ENCODE assay signal across 8 cellular contexts in genomic region chr12:16605666-16606116, GRCh38. TPM values are rescaled to one million over a fixed set of nuclear protein-coding genes. Genes with fewer than 3 reads are reported as not detected.
A peak's percentile ranks its signal among the peaks of the same experiment; 100 is the strongest.
DNase-seq lines count a peak whose midpoint lies in the region; ATAC-seq and TF ChIP-seq lines count a peak whose summit lies in the region.

No MANE protein-coding gene starts in this region.

- dilution Hi-C loops in mammary epithelial cell (cut with HindIII; ENCODE audit: low sequenced_read_pairs): no loop called here

- H3K36me3 Mint-ChIP-seq in activated naive CD4-positive, alpha-beta T cell treated with anti-CD3 and anti-CD28 coated beads for 36 hours (ENCODE audit: low read depth): peaks cover 2% of the 10 kb centered on the region

- no peak overlapping the region for H3K4me3 Mint-ChIP-seq in activated naive CD4-positive, alpha-beta T cell treated with anti-CD3 and anti-CD28 coated beads for 36 hours

- H3K4me1 ChIP-seq in mammary epithelial cell (ENCODE audit: insufficient read depth, low read length): peaks cover 11% of the 10 kb centered on the region
- H3K4me1 ChIP-seq in lower lobe of right lung: no peaks in the 10 kb centered on the region

- H3K36me3 ChIP-seq in mammary epithelial cell (ENCODE audit: insufficient read depth, low read length): no peaks in the 10 kb centered on the region
- H3K36me3 ChIP-seq in lower lobe of right lung: no peaks in the 10 kb centered on the region

- WGBS in mammary epithelial cell (ENCODE audit: low coverage, missing lambda C conversion rate): 3% methylated on average over 13 of the region's 23 CpGs

- H3K4me3 ChIP-seq in mammary epithelial cell (replicated peaks in 1 of 3; ENCODE audit: insufficient read depth in 1 of 3, low read depth in 2 of 3, low read length in 3 of 3) (peak overlapping the region; percentile 55 to 59 (median 57)), lower lobe of right lung (peak overlapping the region; percentile 56)

- intact Hi-C loops in mammary epithelial cell (cut with micrococcal nuclease) (no loop called here), lower lobe of right lung (cut with DNase I) (no loop called here)
- intact Hi-C loops in activated naive CD4-positive, alpha-beta T cell treated with anti-CD3 and anti-CD28 coated beads for 36 hours (cut with micrococcal nuclease): no loop called here

- in situ Hi-C loops in mammary epithelial cell (cut with MboI; ENCODE audit: low sequenced_read_pairs in 2 of 2): no loop called here

- CTCF ChIA-PET in GM10248 (lab: Yijun Ruan, JAX) (interaction anchor here (1.0 to 1.6 kb wide), 2 partner anchors 8 to 9 kb away, joined by 3 to 5 read pairs; no protein-coding TSS in a partner anchor), mammary epithelial cell (lab: Charles Lee; ENCODE audit: low non-redundant PET) (no interaction called here)
- CTCF ChIA-PET in activated naive CD4-positive, alpha-beta T cell treated with anti-CD3 and anti-CD28 coated beads for 36 hours (lab: Charles Lee): no interaction called here

- peak overlapping the region; percentile 91 for H3K4me2 ChIP-seq in mammary epithelial cell (ENCODE audit: insufficient read depth, low read depth, low read length)

- H3K9me3 Mint-ChIP-seq in activated naive CD4-positive, alpha-beta T cell treated with anti-CD3 and anti-CD28 coated beads for 36 hours: no peaks in the 10 kb centered on the region

- POLR2A ChIA-PET in GM10248 (lab: Yijun Ruan, JAX): no interaction called here

- H3K4me1 Mint-ChIP-seq in activated naive CD4-positive, alpha-beta T cell treated with anti-CD3 and anti-CD28 coated beads for 36 hours (ENCODE audit: low read depth): no peaks in the 10 kb centered on the region

- peak; percentile 17 for DNase-seq in GM10248 (ENCODE audit: extremely low spot score)
- peak; percentile 49 for DNase-seq in NCI-H1694 (lab: John Stamatoyannopoulos, UW)
- peak; percentile 16 for DNase-seq in mammary epithelial cell
- DNase-seq in lower lobe of right lung: peak; percentile 49
- no peak for DNase-seq in NCI-H226
- no peak for DNase-seq in activated naive CD4-positive, alpha-beta T cell treated with anti-CD3 and anti-CD28 coated beads for 36 hours

- peak overlapping the region; percentile 90 for H2AFZ ChIP-seq in mammary epithelial cell (ENCODE audit: low read depth, low read length)

- H3K9me3 ChIP-seq in mammary epithelial cell (replicated peaks; ENCODE audit: insufficient read depth, low read length) (no peaks in the 10 kb centered on the region), lower lobe of right lung (no peaks in the 10 kb centered on the region)

- H3K27ac Mint-ChIP-seq in activated naive CD4-positive, alpha-beta T cell treated with anti-CD3 and anti-CD28 coated beads for 36 hours: no peak overlapping the region

- ATAC-seq in lower lobe of right lung: peak; percentile 47 to 50
- no peak for ATAC-seq in HG03571 (IDR thresholded peaks at IDR 0.05; ENCODE audit: unreplicated experiment)
- no peak for ATAC-seq in HG03565 (IDR thresholded peaks at IDR 0.05; ENCODE audit: unreplicated experiment)

- H3K9ac ChIP-seq in mammary epithelial cell (ENCODE audit: insufficient read depth, low read length): no peak overlapping the region

- BruUV-seq in mammary epithelial cell (replicated peaks; lab: Mats Ljungman, UMichigan): no TSS peak

- TF ChIP-seq CTCF in GM10248 (IDR thresholded peaks at IDR 0.05; ENCODE audit: control extremely low read depth, extremely low read depth, low read depth, missing control alignments): no peak
- no peak for TF ChIP-seq CTCF in mammary epithelial cell (conservative IDR thresholded peaks at IDR 0.05 in 1 of 2, IDR thresholded peaks at IDR 0.05 in 1 of 2; ENCODE audit: extremely low read depth in 1 of 2, insufficient read depth in 1 of 2, low read depth in 1 of 2, low read length in 2 of 2)
- TF ChIP-seq CTCF in lower lobe of right lung (IDR thresholded peaks at IDR 0.05): no peak

- no peaks in the 10 kb centered on the region for H3K79me2 ChIP-seq in mammary epithelial cell (ENCODE audit: insufficient read depth, low read length)

- H3K27ac ChIP-seq in mammary epithelial cell (ENCODE audit: insufficient read depth, low read depth, low read length) (no peak overlapping the region), lower lobe of right lung (peak overlapping the region; percentile 78)

- H4K20me1 ChIP-seq in mammary epithelial cell (ENCODE audit: insufficient read depth, low read length): no peaks in the 10 kb centered on the region

- H3K27me3 ChIP-seq in mammary epithelial cell (ENCODE audit: insufficient read depth, low read length): no peaks in the 10 kb centered on the region
- H3K27me3 ChIP-seq in lower lobe of right lung (ENCODE audit: low read depth): peaks cover 15% of the 10 kb centered on the region

- H3K27me3 Mint-ChIP-seq in activated naive CD4-positive, alpha-beta T cell treated with anti-CD3 and anti-CD28 coated beads for 36 hours (ENCODE audit: low read depth): peaks cover 59% of the 10 kb centered on the region

RNA-seq across cellular contexts. Expression of gene LMO3, which starts 0.3 kb away (rescaled TPM):
- not detected for total RNA-seq in mammary epithelial cell
- 0.10 TPM for polyA plus RNA-seq in mammary epithelial cell
- not detected for polyA minus RNA-seq in mammary epithelial cell
- total RNA-seq in lower lobe of right lung: 127 TPM
- total RNA-seq in activated naive CD4-positive, alpha-beta T cell treated with anti-CD3 and anti-CD28 coated beads for 36 hours: not detected

Comparison
In these comparisons a context has a peak if more than half of its experiments do, and no peak if none do; other contexts are left out.
1. DNase-seq: peak in GM10248 (single experiment), NCI-H1694 (single experiment), mammary epithelial cell (single experiment) and lower lobe of right lung (single experiment); none in NCI-H226 (single experiment) and activated naive CD4-positive, alpha-beta T cell treated with anti-CD3 and anti-CD28 coated beads for 36 hours (single experiment).
2. ATAC-seq: peak in lower lobe of right lung (2 of 2); none in HG03571 (single experiment) and HG03565 (single experiment).
3. RNA of gene LMO3, which starts 0.3 kb away (total RNA-seq): 127 TPM in lower lobe of right lung (single experiment); not detected in mammary epithelial cell and not detected in activated naive CD4-positive, alpha-beta T cell treated with anti-CD3 and anti-CD28 coated beads for 36 hours; every median in the first group is over 10 times any median in the second.